Comparison of ENCODE assay signal across 1 cellular context in the genomic region with DNA sequence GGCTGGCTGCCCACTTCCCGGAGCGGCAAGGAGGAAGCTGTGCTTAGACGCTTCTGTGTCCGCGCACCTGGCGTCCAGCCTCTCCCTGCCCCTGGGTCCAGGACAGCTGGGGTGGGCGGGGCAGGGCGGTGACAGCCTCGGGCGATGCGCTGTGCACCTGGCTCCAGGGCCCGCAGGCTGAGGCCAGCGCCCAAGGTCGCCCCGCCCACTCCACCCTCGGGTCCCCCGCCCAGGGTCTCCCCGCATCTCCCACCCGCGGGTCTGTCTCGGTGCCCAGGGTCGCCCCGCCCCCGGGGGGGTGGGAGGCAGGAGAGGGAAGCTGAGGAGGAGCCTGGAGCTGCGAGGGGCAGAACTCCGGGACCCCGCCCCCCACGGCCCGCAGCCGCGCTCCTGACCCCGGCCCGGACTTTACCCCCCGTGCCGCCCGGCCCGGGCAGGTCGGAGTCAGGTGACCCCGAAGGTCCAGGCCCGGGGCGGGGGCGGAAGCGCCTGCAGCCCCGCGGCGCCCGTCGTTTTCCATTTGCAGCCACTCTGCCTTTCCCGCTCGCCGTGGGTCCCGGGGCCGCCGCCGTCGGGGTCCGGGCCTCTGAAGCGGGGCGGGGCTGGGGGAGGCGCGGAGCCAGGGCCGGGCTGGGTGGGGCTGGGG.
A peak's percentile ranks its signal among the peaks of the same experiment; 100 is the strongest.
TF ChIP-seq lines count a peak whose summit lies in the region.

A gene with protein sequence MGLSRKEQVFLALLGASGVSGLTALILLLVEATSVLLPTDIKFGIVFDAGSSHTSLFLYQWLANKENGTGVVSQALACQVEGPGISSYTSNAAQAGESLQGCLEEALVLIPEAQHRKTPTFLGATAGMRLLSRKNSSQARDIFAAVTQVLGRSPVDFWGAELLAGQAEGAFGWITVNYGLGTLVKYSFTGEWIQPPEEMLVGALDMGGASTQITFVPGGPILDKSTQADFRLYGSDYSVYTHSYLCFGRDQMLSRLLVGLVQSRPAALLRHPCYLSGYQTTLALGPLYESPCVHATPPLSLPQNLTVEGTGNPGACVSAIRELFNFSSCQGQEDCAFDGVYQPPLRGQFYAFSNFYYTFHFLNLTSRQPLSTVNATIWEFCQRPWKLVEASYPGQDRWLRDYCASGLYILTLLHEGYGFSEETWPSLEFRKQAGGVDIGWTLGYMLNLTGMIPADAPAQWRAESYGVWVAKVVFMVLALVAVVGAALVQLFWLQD (minus strand): TSS at position 69 of the 646 bp plus-strand sequence. CDS start 3,072 bp downstream, outside the sequence.

TF ChIP-seq in HepG2, 621 proteins besides CTCF, POLR2A, EP300 and RAD21 (continued from another document and continues in another):
- TF ChIP-seq, protein P1, sequence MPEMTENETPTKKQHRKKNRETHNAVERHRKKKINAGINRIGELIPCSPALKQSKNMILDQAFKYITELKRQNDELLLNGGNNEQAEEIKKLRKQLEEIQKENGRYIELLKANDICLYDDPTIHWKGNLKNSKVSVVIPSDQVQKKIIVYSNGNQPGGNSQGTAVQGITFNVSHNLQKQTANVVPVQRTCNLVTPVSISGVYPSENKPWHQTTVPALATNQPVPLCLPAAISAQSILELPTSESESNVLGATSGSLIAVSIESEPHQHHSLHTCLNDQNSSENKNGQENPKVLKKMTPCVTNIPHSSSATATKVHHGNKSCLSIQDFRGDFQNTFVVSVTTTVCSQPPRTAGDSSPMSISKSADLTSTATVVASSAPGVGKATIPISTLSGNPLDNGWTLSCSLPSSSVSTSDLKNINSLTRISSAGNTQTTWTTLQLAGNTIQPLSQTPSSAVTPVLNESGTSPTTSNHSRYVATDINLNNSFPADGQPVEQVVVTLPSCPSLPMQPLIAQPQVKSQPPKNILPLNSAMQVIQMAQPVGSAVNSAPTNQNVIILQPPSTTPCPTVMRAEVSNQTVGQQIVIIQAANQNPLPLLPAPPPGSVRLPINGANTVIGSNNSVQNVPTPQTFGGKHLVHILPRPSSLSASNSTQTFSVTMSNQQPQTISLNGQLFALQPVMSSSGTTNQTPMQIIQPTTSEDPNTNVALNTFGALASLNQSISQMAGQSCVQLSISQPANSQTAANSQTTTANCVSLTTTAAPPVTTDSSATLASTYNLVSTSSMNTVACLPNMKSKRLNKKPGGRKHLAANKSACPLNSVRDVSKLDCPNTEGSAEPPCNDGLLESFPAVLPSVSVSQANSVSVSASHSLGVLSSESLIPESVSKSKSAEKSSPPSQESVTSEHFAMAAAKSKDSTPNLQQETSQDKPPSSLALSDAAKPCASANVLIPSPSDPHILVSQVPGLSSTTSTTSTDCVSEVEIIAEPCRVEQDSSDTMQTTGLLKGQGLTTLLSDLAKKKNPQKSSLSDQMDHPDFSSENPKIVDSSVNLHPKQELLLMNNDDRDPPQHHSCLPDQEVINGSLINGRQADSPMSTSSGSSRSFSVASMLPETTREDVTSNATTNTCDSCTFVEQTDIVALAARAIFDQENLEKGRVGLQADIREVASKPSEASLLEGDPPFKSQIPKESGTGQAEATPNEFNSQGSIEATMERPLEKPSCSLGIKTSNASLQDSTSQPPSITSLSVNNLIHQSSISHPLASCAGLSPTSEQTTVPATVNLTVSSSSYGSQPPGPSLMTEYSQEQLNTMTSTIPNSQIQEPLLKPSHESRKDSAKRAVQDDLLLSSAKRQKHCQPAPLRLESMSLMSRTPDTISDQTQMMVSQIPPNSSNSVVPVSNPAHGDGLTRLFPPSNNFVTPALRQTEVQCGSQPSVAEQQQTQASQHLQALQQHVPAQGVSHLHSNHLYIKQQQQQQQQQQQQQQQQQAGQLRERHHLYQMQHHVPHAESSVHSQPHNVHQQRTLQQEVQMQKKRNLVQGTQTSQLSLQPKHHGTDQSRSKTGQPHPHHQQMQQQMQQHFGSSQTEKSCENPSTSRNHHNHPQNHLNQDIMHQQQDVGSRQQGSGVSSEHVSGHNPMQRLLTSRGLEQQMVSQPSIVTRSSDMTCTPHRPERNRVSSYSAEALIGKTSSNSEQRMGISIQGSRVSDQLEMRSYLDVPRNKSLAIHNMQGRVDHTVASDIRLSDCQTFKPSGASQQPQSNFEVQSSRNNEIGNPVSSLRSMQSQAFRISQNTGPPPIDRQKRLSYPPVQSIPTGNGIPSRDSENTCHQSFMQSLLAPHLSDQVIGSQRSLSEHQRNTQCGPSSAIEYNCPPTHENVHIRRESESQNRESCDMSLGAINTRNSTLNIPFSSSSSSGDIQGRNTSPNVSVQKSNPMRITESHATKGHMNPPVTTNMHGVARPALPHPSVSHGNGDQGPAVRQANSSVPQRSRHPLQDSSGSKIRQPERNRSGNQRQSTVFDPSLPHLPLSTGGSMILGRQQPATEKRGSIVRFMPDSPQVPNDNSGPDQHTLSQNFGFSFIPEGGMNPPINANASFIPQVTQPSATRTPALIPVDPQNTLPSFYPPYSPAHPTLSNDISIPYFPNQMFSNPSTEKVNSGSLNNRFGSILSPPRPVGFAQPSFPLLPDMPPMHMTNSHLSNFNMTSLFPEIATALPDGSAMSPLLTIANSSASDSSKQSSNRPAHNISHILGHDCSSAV (CRISPR knock-in tag; IDR thresholded peaks at IDR 0.05; ENCODE audit: borderline replicate concordance): no peak
- TF ChIP-seq TMF1 (CRISPR knock-in tag; IDR thresholded peaks at IDR 0.05; ENCODE audit: low read depth) (no peak), ATF7-NPFF (CRISPR knock-in tag; IDR thresholded peaks at IDR 0.05; ENCODE audit: low read depth) (no peak), NR2F1 (CRISPR knock-in tag; IDR thresholded peaks at IDR 0.05) (peak; percentile 50 to 92; a peak in 3 of 4 replicates), ZSCAN22 (CRISPR knock-in tag; IDR thresholded peaks at IDR 0.05) (no peak), ZNF615 (CRISPR knock-in tag; IDR thresholded peaks at IDR 0.05; ENCODE audit: borderline replicate concordance) (no peak), ZNF614 (CRISPR knock-in tag; IDR thresholded peaks at IDR 0.05; ENCODE audit: borderline replicate concordance) (0 out of 2 replicates have a peak, but pooled peaks have one; percentile 58), SCMH1 (CRISPR knock-in tag; IDR thresholded peaks at IDR 0.05; ENCODE audit: borderline replicate concordance) (no peak), ZKSCAN5 (CRISPR knock-in tag; IDR thresholded peaks at IDR 0.05) (no peak), FOXM1 (CRISPR knock-in tag; IDR thresholded peaks at IDR 0.05) (no peak), PHF20 (CRISPR knock-in tag; IDR thresholded peaks at IDR 0.05) (0 out of 2 replicates have a peak, but pooled peaks have one; percentile 37), SIX1 (CRISPR knock-in tag; IDR thresholded peaks at IDR 0.05; ENCODE audit: borderline replicate concordance) (no peak), CCDC6 (CRISPR knock-in tag; IDR thresholded peaks at IDR 0.05) (no peak), ZBTB7B (CRISPR knock-in tag; IDR thresholded peaks at IDR 0.05) (peak; percentile 80), SMARCC2 (IDR thresholded peaks at IDR 0.05) (no peak), ZBTB38 (CRISPR knock-in tag; IDR thresholded peaks at IDR 0.05) (0 out of 2 replicates have a peak, but pooled peaks have one; percentile 3), HIVEP1 (CRISPR knock-in tag; IDR thresholded peaks at IDR 0.05) (peak; percentile 93), MAFK (conservative IDR thresholded peaks at IDR 0.05 in 1 of 2, IDR thresholded peaks at IDR 0.05 in 1 of 2; ENCODE audit: low read length in 2 of 2) (no peak), HNF4G (IDR thresholded peaks at IDR 0.05; ENCODE audit: borderline replicate concordance, low read depth, low read length) (peak; percentile 91), HNF4G (CRISPR knock-in tag; IDR thresholded peaks at IDR 0.05; ENCODE audit: borderline replicate concordance, low read depth) (peak; percentile 92; the same call in 1 of the 2 replicates), SNAI1 (CRISPR knock-in tag; IDR thresholded peaks at IDR 0.05; ENCODE audit: borderline replicate concordance) (no peak), ZNF563 (CRISPR knock-in tag; IDR thresholded peaks at IDR 0.05) (peak; percentile 24; the same call in 1 of the 2 replicates), GFI1 (CRISPR knock-in tag; IDR thresholded peaks at IDR 0.05; ENCODE audit: borderline replicate concordance) (no peak; the same call in 1 of the 2 replicates)
- TF ChIP-seq, protein P2, sequence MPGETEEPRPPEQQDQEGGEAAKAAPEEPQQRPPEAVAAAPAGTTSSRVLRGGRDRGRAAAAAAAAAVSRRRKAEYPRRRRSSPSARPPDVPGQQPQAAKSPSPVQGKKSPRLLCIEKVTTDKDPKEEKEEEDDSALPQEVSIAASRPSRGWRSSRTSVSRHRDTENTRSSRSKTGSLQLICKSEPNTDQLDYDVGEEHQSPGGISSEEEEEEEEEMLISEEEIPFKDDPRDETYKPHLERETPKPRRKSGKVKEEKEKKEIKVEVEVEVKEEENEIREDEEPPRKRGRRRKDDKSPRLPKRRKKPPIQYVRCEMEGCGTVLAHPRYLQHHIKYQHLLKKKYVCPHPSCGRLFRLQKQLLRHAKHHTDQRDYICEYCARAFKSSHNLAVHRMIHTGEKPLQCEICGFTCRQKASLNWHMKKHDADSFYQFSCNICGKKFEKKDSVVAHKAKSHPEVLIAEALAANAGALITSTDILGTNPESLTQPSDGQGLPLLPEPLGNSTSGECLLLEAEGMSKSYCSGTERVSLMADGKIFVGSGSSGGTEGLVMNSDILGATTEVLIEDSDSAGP (CRISPR knock-in tag; IDR thresholded peaks at IDR 0.05; ENCODE audit: borderline replicate concordance): peak; percentile 67; the same call in 1 of the 2 replicates
- TF ChIP-seq, protein P3, sequence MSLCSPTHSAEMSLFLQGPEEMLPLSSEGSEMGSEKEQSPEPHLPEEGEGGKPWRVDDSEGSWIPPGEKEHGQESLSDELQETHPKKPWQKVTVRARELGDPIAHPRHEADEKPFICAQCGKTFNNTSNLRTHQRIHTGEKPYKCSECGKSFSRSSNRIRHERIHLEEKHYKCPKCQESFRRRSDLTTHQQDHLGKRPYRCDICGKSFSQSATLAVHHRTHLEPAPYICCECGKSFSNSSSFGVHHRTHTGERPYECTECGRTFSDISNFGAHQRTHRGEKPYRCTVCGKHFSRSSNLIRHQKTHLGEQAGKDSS (CRISPR knock-in tag; IDR thresholded peaks at IDR 0.05; ENCODE audit: borderline replicate concordance, low read depth): no peak
- TF ChIP-seq, protein P4, sequence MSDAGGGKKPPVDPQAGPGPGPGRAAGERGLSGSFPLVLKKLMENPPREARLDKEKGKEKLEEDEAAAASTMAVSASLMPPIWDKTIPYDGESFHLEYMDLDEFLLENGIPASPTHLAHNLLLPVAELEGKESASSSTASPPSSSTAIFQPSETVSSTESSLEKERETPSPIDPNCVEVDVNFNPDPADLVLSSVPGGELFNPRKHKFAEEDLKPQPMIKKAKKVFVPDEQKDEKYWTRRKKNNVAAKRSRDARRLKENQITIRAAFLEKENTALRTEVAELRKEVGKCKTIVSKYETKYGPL (CRISPR knock-in tag; IDR thresholded peaks at IDR 0.05): no peak
- TF ChIP-seq, protein P5, sequence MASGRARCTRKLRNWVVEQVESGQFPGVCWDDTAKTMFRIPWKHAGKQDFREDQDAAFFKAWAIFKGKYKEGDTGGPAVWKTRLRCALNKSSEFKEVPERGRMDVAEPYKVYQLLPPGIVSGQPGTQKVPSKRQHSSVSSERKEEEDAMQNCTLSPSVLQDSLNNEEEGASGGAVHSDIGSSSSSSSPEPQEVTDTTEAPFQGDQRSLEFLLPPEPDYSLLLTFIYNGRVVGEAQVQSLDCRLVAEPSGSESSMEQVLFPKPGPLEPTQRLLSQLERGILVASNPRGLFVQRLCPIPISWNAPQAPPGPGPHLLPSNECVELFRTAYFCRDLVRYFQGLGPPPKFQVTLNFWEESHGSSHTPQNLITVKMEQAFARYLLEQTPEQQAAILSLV (CRISPR knock-in tag; IDR thresholded peaks at IDR 0.05; ENCODE audit: borderline replicate concordance): peak; percentile 78; the same call in 1 of the 2 replicates
- TF ChIP-seq, protein P6, sequence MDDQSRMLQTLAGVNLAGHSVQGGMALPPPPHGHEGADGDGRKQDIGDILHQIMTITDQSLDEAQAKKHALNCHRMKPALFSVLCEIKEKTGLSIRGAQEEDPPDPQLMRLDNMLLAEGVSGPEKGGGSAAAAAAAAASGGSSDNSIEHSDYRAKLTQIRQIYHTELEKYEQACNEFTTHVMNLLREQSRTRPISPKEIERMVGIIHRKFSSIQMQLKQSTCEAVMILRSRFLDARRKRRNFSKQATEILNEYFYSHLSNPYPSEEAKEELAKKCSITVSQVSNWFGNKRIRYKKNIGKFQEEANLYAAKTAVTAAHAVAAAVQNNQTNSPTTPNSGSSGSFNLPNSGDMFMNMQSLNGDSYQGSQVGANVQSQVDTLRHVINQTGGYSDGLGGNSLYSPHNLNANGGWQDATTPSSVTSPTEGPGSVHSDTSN (CRISPR knock-in tag; IDR thresholded peaks at IDR 0.05; ENCODE audit: borderline replicate concordance): no peak
- TF ChIP-seq, protein P7, sequence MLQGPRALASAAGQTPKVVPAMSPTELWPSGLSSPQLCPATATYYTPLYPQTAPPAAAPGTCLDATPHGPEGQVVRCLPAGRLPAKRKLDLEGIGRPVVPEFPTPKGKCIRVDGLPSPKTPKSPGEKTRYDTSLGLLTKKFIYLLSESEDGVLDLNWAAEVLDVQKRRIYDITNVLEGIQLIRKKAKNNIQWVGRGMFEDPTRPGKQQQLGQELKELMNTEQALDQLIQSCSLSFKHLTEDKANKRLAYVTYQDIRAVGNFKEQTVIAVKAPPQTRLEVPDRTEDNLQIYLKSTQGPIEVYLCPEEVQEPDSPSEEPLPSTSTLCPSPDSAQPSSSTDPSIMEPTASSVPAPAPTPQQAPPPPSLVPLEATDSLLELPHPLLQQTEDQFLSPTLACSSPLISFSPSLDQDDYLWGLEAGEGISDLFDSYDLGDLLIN (CRISPR knock-in tag; IDR thresholded peaks at IDR 0.05; ENCODE audit: borderline replicate concordance): no peak
- TF ChIP-seq, protein P8, sequence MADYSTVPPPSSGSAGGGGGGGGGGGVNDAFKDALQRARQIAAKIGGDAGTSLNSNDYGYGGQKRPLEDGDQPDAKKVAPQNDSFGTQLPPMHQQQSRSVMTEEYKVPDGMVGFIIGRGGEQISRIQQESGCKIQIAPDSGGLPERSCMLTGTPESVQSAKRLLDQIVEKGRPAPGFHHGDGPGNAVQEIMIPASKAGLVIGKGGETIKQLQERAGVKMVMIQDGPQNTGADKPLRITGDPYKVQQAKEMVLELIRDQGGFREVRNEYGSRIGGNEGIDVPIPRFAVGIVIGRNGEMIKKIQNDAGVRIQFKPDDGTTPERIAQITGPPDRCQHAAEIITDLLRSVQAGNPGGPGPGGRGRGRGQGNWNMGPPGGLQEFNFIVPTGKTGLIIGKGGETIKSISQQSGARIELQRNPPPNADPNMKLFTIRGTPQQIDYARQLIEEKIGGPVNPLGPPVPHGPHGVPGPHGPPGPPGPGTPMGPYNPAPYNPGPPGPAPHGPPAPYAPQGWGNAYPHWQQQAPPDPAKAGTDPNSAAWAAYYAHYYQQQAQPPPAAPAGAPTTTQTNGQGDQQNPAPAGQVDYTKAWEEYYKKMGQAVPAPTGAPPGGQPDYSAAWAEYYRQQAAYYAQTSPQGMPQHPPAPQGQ (CRISPR knock-in tag; IDR thresholded peaks at IDR 0.05; ENCODE audit: borderline replicate concordance): no peak
- TF ChIP-seq, protein P9, sequence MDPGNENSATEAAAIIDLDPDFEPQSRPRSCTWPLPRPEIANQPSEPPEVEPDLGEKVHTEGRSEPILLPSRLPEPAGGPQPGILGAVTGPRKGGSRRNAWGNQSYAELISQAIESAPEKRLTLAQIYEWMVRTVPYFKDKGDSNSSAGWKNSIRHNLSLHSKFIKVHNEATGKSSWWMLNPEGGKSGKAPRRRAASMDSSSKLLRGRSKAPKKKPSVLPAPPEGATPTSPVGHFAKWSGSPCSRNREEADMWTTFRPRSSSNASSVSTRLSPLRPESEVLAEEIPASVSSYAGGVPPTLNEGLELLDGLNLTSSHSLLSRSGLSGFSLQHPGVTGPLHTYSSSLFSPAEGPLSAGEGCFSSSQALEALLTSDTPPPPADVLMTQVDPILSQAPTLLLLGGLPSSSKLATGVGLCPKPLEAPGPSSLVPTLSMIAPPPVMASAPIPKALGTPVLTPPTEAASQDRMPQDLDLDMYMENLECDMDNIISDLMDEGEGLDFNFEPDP (CRISPR knock-in tag; conservative IDR thresholded peaks at IDR 0.05): no peak
